In the genomic region with DNA sequence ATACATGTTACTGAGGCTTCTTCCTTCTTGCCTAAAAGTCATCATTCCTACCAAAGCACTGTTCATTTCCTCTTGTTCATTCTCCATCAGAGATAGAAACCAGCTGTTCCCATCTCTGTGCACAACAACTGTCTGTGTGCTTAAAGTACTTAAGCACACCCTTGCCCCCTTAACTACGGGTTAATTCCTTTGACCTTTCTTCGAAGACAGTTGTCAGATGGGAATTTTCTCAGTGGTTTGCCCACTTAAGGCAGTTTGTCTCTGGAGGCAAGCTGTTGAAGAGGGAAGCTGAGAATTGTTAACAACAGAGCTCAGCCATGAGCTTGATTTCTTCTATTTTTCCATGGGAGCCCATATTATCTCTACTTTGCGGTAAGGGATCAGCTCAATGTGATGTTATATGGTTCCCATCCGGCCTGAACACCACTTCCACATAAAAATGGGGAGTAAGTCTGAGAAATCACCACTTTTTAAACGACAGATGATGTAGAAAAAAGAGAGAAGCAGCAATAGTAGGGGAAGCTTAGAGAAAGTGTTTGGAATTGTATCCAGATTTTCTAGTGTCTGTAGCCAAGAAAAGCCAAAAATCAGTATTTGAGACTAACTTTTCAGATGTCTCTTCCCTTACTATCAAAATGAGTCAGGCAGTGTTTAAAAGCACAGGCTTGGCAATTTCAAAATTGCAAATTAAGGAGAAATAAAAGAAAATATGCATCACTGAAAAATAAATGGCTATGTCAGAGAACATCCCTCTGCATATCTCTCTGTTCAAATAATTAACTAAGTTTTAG, we compare ENCODE assay signal across 21 cellular contexts.
DNase-seq lines count a peak whose midpoint lies in the region; ATAC-seq and TF ChIP-seq lines count a peak whose summit lies in the region.
"Had no signal": no experiment of that assay in that cellular context is flagged by ENCODE, and none has a peak within 500 bp of the region (broad histone marks: within the 10 kb centered on the region; RNA-seq: fewer than 3 reads in every experiment).

No MANE protein-coding gene starts in this region.

- H4K5ac ChIP-seq in IMR-90 (ENCODE audit: low read depth, low read length) = no peak overlapping the region

- H3K36me3 ChIP-seq in IMR-90 (ENCODE audit: control insufficient read depth, insufficient read depth, low read length) (no peaks in the 10 kb centered on the region), NT2/D1 (ENCODE audit: insufficient read depth, insufficient read length, low read length) (no peaks in the 10 kb centered on the region), heart right ventricle (no peaks in the 10 kb centered on the region), neural cell (ENCODE audit: insufficient read depth, low read length) (no peaks in the 10 kb centered on the region)
- H3K36me3 ChIP-seq: neutrophil, SJSA1 had no signal

- H3K4me2 ChIP-seq in IMR-90 (ENCODE audit: low read depth, low read length) = no peak overlapping the region; the same call in 1 of the 2 replicates
- H3K4me2 ChIP-seq in neural cell (ENCODE audit: low read length) = no peak overlapping the region

- no peaks in the 10 kb centered on the region for H3K9me2 ChIP-seq in neural cell (ENCODE audit: insufficient read depth, low read length)

- H3K23ac ChIP-seq in IMR-90 (ENCODE audit: low read depth, low read length) = no peak overlapping the region

- no peak overlapping the region for H4K91ac ChIP-seq in IMR-90 (ENCODE audit: insufficient read depth, low read depth, low read length)

- H3K27me3 ChIP-seq in IMR-90 (ENCODE audit: control insufficient read depth, insufficient read depth, low read length) = no peaks in the 10 kb centered on the region
- no peaks in the 10 kb centered on the region for H3K27me3 ChIP-seq in NT2/D1 (ENCODE audit: insufficient read depth, insufficient read length)
- H3K27me3 ChIP-seq in heart right ventricle = no peaks in the 10 kb centered on the region
- no peaks in the 10 kb centered on the region for H3K27me3 ChIP-seq in neural cell (ENCODE audit: insufficient read depth, low read depth, low read length)
- H3K27me3 ChIP-seq: neutrophil, SJSA1 had no signal

- no peak overlapping the region for H3K56ac ChIP-seq in IMR-90 (ENCODE audit: extremely low read depth, insufficient read depth, low read length)

- H3K9me3 ChIP-seq in IMR-90 (ENCODE audit: control insufficient read depth, insufficient read depth, low read length) (no peaks in the 10 kb centered on the region), NT2/D1 (ENCODE audit: insufficient read depth, low read length) (no peaks in the 10 kb centered on the region), heart right ventricle (no peaks in the 10 kb centered on the region), neural cell (ENCODE audit: low read length) (no peaks in the 10 kb centered on the region)
- H3K9me3 ChIP-seq: neutrophil, SJSA1 had no signal

- no peak overlapping the region for H3K27ac ChIP-seq in IMR-90 (ENCODE audit: insufficient read depth, low read length)
- peak overlapping the region in 2 of 10 donors; percentile 10 to 34 for H3K27ac ChIP-seq in heart right ventricle
- no peak overlapping the region for H3K27ac ChIP-seq in neural cell (ENCODE audit: low read length)
- H3K27ac ChIP-seq: neutrophil, SJSA1 had no signal

- H3K4me3 ChIP-seq in IMR-90 (ENCODE audit: insufficient read depth, low read depth, low read length) (no peak overlapping the region), NT2/D1 (ENCODE audit: insufficient read length, low read depth) (no peak overlapping the region), heart right ventricle (no peak overlapping the region), neural cell (ENCODE audit: low read length) (no peak overlapping the region)
- H3K4me3 ChIP-seq: SJSA1 had no signal

- no peaks in the 10 kb centered on the region for H3K9me1 ChIP-seq in IMR-90 (ENCODE audit: insufficient read depth, low read length)

- no peaks in the 10 kb centered on the region for H3K79me1 ChIP-seq in IMR-90 (ENCODE audit: low read depth in 1 of 2, low read length in 2 of 2)

- H2BK120ac ChIP-seq in IMR-90 (ENCODE audit: low read depth, low read length) = no peak overlapping the region

- no peak overlapping the region for H3K9ac ChIP-seq in IMR-90 (ENCODE audit: low read depth, low read length)
- no peak overlapping the region for H3K9ac ChIP-seq in NT2/D1 (ENCODE audit: insufficient read length, low read depth)
- H3K9ac ChIP-seq in neural cell (ENCODE audit: low read length) = no peak overlapping the region

- dilution Hi-C loops in IMR-90 (cut with HindIII; ENCODE audit: low sequenced_read_pairs, unreplicated experiment) = no loop called here

- H3K4ac ChIP-seq in IMR-90 (ENCODE audit: low read depth, low read length) = no peak overlapping the region

- H2BK15ac ChIP-seq in IMR-90 (ENCODE audit: low read depth, low read length) = no peak overlapping the region

- H4K20me1 ChIP-seq in IMR-90 (ENCODE audit: insufficient read depth, low read length) (no peaks in the 10 kb centered on the region), neural cell (ENCODE audit: insufficient read depth) (no peaks in the 10 kb centered on the region)

- CTCF ChIA-PET in IMR-90 (lab: Yijun Ruan, JAX) = interaction anchor here (0.8 kb wide), 1 partner anchor 84 kb away, joined by 5 read pairs; no protein-coding TSS in a partner anchor

- intact Hi-C loops in IMR-90 (cut with micrococcal nuclease) = loop anchor here (5.0 kb wide), 1 partner anchor 1704 kb away; no protein-coding TSS in a partner anchor
- intact Hi-C loops in heart right ventricle (cut with DNase I) = no loop called here

- H2AK5ac ChIP-seq in IMR-90 (ENCODE audit: low read depth, low read length) = no peak overlapping the region

- peaks cover 3% of the 10 kb centered on the region for H3K4me1 ChIP-seq in IMR-90 (ENCODE audit: control insufficient read depth, insufficient read depth, low read length)
- no peaks in the 10 kb centered on the region for H3K4me1 ChIP-seq in NT2/D1 (ENCODE audit: insufficient read depth, insufficient read length)
- no peaks in the 10 kb centered on the region for H3K4me1 ChIP-seq in heart right ventricle
- H3K4me1 ChIP-seq: SJSA1 had no signal

- H2AFZ ChIP-seq in IMR-90 (replicated peaks; ENCODE audit: low read length, poor library complexity) (no peak overlapping the region), neural cell (ENCODE audit: low read depth, low read length) (no peak overlapping the region)

- H3K14ac ChIP-seq in IMR-90 (replicated peaks; ENCODE audit: low read depth, low read length) = no peak overlapping the region

- BruUV-seq in IMR-90 (replicated peaks; lab: Mats Ljungman, UMichigan) = no TSS peak

- DNase-seq in IMR-90 = peak; percentile 33
- DNase-seq in NT2/D1 (ENCODE audit: low read depth, low spot score) = peak; percentile 9
- DNase-seq in heart right ventricle = no peak
- no peak for DNase-seq in NCI-H2107 treated with DMSO at 0.1 percent for 48 hours (lab: John Stamatoyannopoulos, UW; ENCODE audit: unreplicated experiment)
- DNase-seq in amygdala (lab: John Stamatoyannopoulos, UW) = no peak
- DNase-seq in activated naive CD4-positive, alpha-beta T cell treated with Interleukin-2 at 50 U/mL for 16 hours = no peak
- no peak for DNase-seq in NCI-H2196 (lab: John Stamatoyannopoulos, UW; ENCODE audit: unreplicated experiment)
- DNase-seq: activated CD4-positive, alpha-beta T cell treated with anti-CD3 and anti-CD28 coated beads for 4 hours; activated effector memory CD4-positive, alpha-beta T cell treated with anti-CD3 and anti-CD28 coated beads, Interleukin-2, amount 50 U/mL, for 16 hours; anterior cingulate cortex; CD4-positive, alpha-beta memory T cell; foreskin melanocyte; Karpas-422; NCI-H1092 treated with DMSO at 0.1 percent for 48 hours; NCI-H446 treated with DMSO at 0.1 percent for 48 hours; stimulated activated CD4-positive, alpha-beta T cell treated with anti-CD3 and anti-CD28 coated beads, Interleukin-4, amount 100 ng/mL, for 4 hours; stimulated activated CD8-positive, alpha-beta memory T cell treated with anti-CD3 and anti-CD28 coated beads, Interleukin-4, amount 100 ng/mL, for 48 hours; T-helper 9 cell had no signal

- no peaks in the 10 kb centered on the region for H3K79me2 ChIP-seq in neural cell (replicated peaks; ENCODE audit: insufficient read depth, low read length)

- no peak overlapping the region for H3K18ac ChIP-seq in IMR-90 (ENCODE audit: low read depth, low read length)

- no peak overlapping the region for H2BK20ac ChIP-seq in IMR-90 (ENCODE audit: low read depth, low read length)

- no peak for TF ChIP-seq POLR2A in IMR-90 (IDR thresholded peaks at IDR 0.05; ENCODE audit: low read depth, low read length)

- H2BK5ac ChIP-seq in IMR-90 (ENCODE audit: low read depth, low read length, poor library complexity, severe bottlenecking) = no peak overlapping the region

- no peak for TF ChIP-seq EP300 in neural cell (conservative IDR thresholded peaks at IDR 0.05; ENCODE audit: poor library complexity, severe bottlenecking)

- no peak overlapping the region for H2AK9ac ChIP-seq in IMR-90 (replicated peaks; ENCODE audit: low read depth, low read length, poor library complexity)

- no peak for TF ChIP-seq CTCF in IMR-90 (conservative IDR thresholded peaks at IDR 0.05; ENCODE audit: low read depth, low read length)
- TF ChIP-seq CTCF in heart right ventricle (IDR thresholded peaks at IDR 0.05) = no peak
- no peak for TF ChIP-seq CTCF in neural cell (IDR thresholded peaks at IDR 0.05; ENCODE audit: poor library complexity, severe bottlenecking)

- H4K8ac ChIP-seq in IMR-90 (ENCODE audit: low read depth in 2 of 2, low read length in 2 of 2) = no peak overlapping the region

- ATAC-seq in IMR-90 (ENCODE audit: low read depth) (peak; percentile 65), heart right ventricle (peak in 6 of 8 donors; percentile 43 to 74 (median 58))

- no peaks in the 10 kb centered on the region for H3F3A ChIP-seq in neural cell (ENCODE audit: insufficient read depth, low read length, poor library complexity, severe bottlenecking)

- WGBS in IMR-90 (ENCODE audit: extremely low coverage in 2 of 2, insufficient read length in 1 of 2), 2 experiments = no CpG with 5 or more reads among the region's 5 CpGs
- WGBS in heart right ventricle, 2 donors = 38 to 42% methylated on average over 5 of the region's 5 CpGs

- in situ Hi-C loops in IMR-90 (cut with MboI; ENCODE audit: low sequenced_read_pairs) = loop anchor here (25.0 kb wide), 1 partner anchor 1759 kb away; no protein-coding TSS in a partner anchor

- POLR2A ChIA-PET in IMR-90 (lab: Charles Lee; ENCODE audit: unreplicated experiment) = no interaction called here

- no peak for TF ChIP-seq RAD21 in IMR-90 (IDR thresholded peaks at IDR 0.05; ENCODE audit: low read length)
- TF ChIP-seq RAD21 in neural cell (conservative IDR thresholded peaks at IDR 0.05) = no peak

TF ChIP-seq in neural cell, 6 proteins besides CTCF, POLR2A, EP300 and RAD21 (continues in another document):
- peak; percentile 72 for TF ChIP-seq POLR2AphosphoS5 (IDR thresholded peaks at IDR 0.05)

Comparison
In these comparisons a context has a peak if more than half of its experiments do, and no peak if none do; other contexts are left out.
1. DNase-seq: peak in IMR-90 (single experiment) and NT2/D1 (single experiment); none in heart right ventricle (0 of 2), NCI-H2107 treated with DMSO at 0.1 percent for 48 hours (single experiment), amygdala (0 of 56), activated naive CD4-positive, alpha-beta T cell treated with Interleukin-2 at 50 U/mL for 16 hours (single experiment) and NCI-H2196 (single experiment).